Comparison of ENCODE assay signal across 15 cellular contexts in the genomic region with DNA sequence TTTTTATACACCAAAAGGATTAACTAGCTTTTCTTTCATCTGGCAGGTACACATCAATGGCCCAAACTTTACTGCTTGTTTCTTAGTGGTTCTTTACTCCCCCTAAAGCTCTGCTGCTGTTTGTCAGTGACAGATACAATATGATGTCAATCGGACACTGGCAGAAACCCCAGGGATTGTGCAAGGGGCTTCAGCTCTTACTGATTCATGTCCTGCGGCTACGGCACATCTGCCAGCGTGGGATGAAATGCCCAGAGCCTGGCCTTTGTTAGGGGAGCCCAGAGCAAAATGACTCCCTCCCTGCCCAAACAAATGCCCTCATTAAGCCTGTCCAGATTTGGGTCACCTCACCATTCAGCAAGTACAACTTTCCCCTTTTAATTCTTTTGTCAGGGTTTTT. TPM values are rescaled to one million over a fixed set of nuclear protein-coding genes. Genes with fewer than 3 reads are reported as not detected.
DNase-seq lines count a peak whose midpoint lies in the region; ATAC-seq and TF ChIP-seq lines count a peak whose summit lies in the region.
"Had no signal": no experiment of that assay in that cellular context is flagged by ENCODE, and none has a peak within 500 bp of the region (broad histone marks: within the 10 kb centered on the region; RNA-seq: fewer than 3 reads in every experiment).

No MANE protein-coding gene starts in this region.

- H3K4me1 ChIP-seq in ACC112 (ENCODE audit: control insufficient read depth, insufficient read depth, low read length, unreplicated experiment) (peaks cover 6% of the 10 kb centered on the region), mesodermal cell (ENCODE audit: control insufficient read depth, insufficient read depth, low read length, poor library complexity, severe bottlenecking) (no peaks in the 10 kb centered on the region)
- H3K4me1 ChIP-seq: heart left ventricle had no signal

- H3K36me3 ChIP-seq in ACC112 (ENCODE audit: insufficient read depth, low read length) (peaks cover 65% of the 10 kb centered on the region), mesodermal cell (ENCODE audit: control insufficient read depth, insufficient read depth, low read length) (peaks cover 96% of the 10 kb centered on the region)

- peak; percentile 75 for DNase-seq in HS-5 (ENCODE audit: low read depth)
- peak; percentile 42 for DNase-seq in epithelial cell of esophagus (ENCODE audit: low read depth)
- no peak for DNase-seq in stimulated activated CD4-positive, alpha-beta T cell treated with anti-CD3 and anti-CD28 coated beads, Interleukin-15, amount 100 ng/mL, for 24 hours
- no peak for DNase-seq in SW480 (ENCODE audit: low spot score)
- no peak for DNase-seq in G401 (ENCODE audit: low spot score)
- DNase-seq: ACHN; effector CD8-positive, alpha-beta T cell; heart left ventricle; natural killer cell; NCI-H1105; SIG-M5; small intestine had no signal

- H3K79me2 ChIP-seq in ACC112 (ENCODE audit: control insufficient read depth, insufficient read depth, low read length, unreplicated experiment) = no peaks in the 10 kb centered on the region

- no peak overlapping the region for H3K4me3 ChIP-seq in ACC112 (ENCODE audit: low read depth, low read length)
- H3K4me3 ChIP-seq in epithelial cell of esophagus (ENCODE audit: low read length) = no peak overlapping the region
- H3K4me3 ChIP-seq in mesodermal cell (ENCODE audit: extremely low read depth, insufficient read depth, low read length, poor library complexity, severe bottlenecking) = no peak overlapping the region
- H3K4me3 ChIP-seq: heart left ventricle had no signal

- no peak for TF ChIP-seq CTCF in epithelial cell of esophagus (IDR thresholded peaks at IDR 0.05; ENCODE audit: insufficient read depth, low read depth, low read length, missing control alignments)

- no peak for ATAC-seq in HG02642 (IDR thresholded peaks at IDR 0.05; ENCODE audit: poor library complexity, unreplicated experiment)
- ATAC-seq: heart left ventricle, natural killer cell had no signal

- no peaks in the 10 kb centered on the region for H3K27me3 ChIP-seq in ACC112 (ENCODE audit: insufficient read depth, low read length)
- H3K27me3 ChIP-seq: heart left ventricle had no signal

- H3K27ac ChIP-seq in ACC112 (ENCODE audit: low read depth, low read length) (peak overlapping the region; percentile 42), mesodermal cell (ENCODE audit: low read depth, low read length, severe bottlenecking) (peak overlapping the region; percentile 37)
- H3K27ac ChIP-seq: heart left ventricle had no signal

- peaks cover 32% of the 10 kb centered on the region for H3K9me3 ChIP-seq in mesodermal cell (ENCODE audit: control insufficient read depth, low read length)

- WGBS in mesodermal cell (ENCODE audit: insufficient coverage in 2 of 2), 2 experiments = 89 to 91% methylated on average over 4 of the region's 4 CpGs

- H2AFZ ChIP-seq in ACC112 (ENCODE audit: low read length, unreplicated experiment) = no peak overlapping the region

- in situ Hi-C loops in G401 (cut with HindIII; ENCODE audit: low sequenced_read_pairs) = no loop called here

RNA-seq across cellular contexts. Expression of a gene that starts 28.3 kb away (rescaled TPM):
- 633 TPM for polyA plus RNA-seq in mesodermal cell (2013, experiment 1 of 2)
- 649 TPM for polyA plus RNA-seq in mesodermal cell (2013, experiment 2 of 2)
- 194 and 205 TPM in 2 replicates for total RNA-seq in G401 (2014; rRNA removed; shearing (Covaris generic))

Comparison
In these comparisons a context has a peak if more than half of its experiments do, and no peak if none do; other contexts are left out.
1. DNase-seq: peak in HS-5 (single experiment) and epithelial cell of esophagus (single experiment); none in stimulated activated CD4-positive, alpha-beta T cell treated with anti-CD3 and anti-CD28 coated beads, Interleukin-15, amount 100 ng/mL, for 24 hours (single experiment), SW480 (single experiment) and G401 (single experiment).